In genomic region chr11:87092567-87092966, GRCh38 we compare ENCODE assay signal across 18 cellular contexts.
"Had no signal": no experiment of that assay in that cellular context is flagged by ENCODE, and none has a peak within 500 bp of the region (broad histone marks: within the 10 kb centered on the region; RNA-seq: fewer than 3 reads in every experiment).

No MANE protein-coding gene starts in this region.

- ATAC-seq: left lobe of liver; mucosa of descending colon; naive thymus-derived CD8-positive, alpha-beta T cell; sciatic nerve; stimulated activated naive B cell treated with anti-CD40 and anti-IgM and Interleukin-4, amounts not matched to agents 10 μg/mL and 1 μg/mL and 100 μg/mL, for 72 hours; stimulated activated naive CD8-positive, alpha-beta T cell treated with anti-CD3 and anti-CD28 coated beads, Interleukin-15, amount 100 ng/mL, for 72 hours; upper lobe of right lung had no signal

- H3K27ac ChIP-seq: dorsolateral prefrontal cortex, esophagus muscularis mucosa, neutrophil, testis, tibial nerve, upper lobe of right lung, vagina had no signal

- H3K4me1 ChIP-seq: esophagus muscularis mucosa, testis, tibial nerve, upper lobe of right lung, vagina had no signal

- H3K27me3 ChIP-seq: dorsolateral prefrontal cortex, esophagus muscularis mucosa, neutrophil, testis, tibial nerve, upper lobe of right lung, vagina had no signal

- H3K4me3 Mint-ChIP-seq: naive thymus-derived CD8-positive, alpha-beta T cell; stimulated activated naive B cell treated with anti-CD40 and anti-IgM and Interleukin-4, amounts not matched to agents 10 μg/mL and 1 μg/mL and 100 μg/mL, for 72 hours; stimulated activated naive CD8-positive, alpha-beta T cell treated with anti-CD3 and anti-CD28 coated beads, Interleukin-15, amount 100 ng/mL, for 72 hours had no signal

- H3K36me3 ChIP-seq: neutrophil, upper lobe of right lung had no signal

- H3K4me3 ChIP-seq: dorsolateral prefrontal cortex, esophagus muscularis mucosa, mucosa of descending colon, testis, tibial nerve, upper lobe of right lung, vagina had no signal

- H3K9me3 ChIP-seq: testis, vagina had no signal

- H3K27ac Mint-ChIP-seq: naive thymus-derived CD8-positive, alpha-beta T cell; stimulated activated naive B cell treated with anti-CD40 and anti-IgM and Interleukin-4, amounts not matched to agents 10 μg/mL and 1 μg/mL and 100 μg/mL, for 72 hours; stimulated activated naive CD8-positive, alpha-beta T cell treated with anti-CD3 and anti-CD28 coated beads, Interleukin-15, amount 100 ng/mL, for 72 hours had no signal

- H3K27me3 Mint-ChIP-seq: naive thymus-derived CD8-positive, alpha-beta T cell; stimulated activated naive B cell treated with anti-CD40 and anti-IgM and Interleukin-4, amounts not matched to agents 10 μg/mL and 1 μg/mL and 100 μg/mL, for 72 hours; stimulated activated naive CD8-positive, alpha-beta T cell treated with anti-CD3 and anti-CD28 coated beads, Interleukin-15, amount 100 ng/mL, for 72 hours had no signal

- DNase-seq: cortex of kidney; dorsolateral prefrontal cortex; effector CD8-positive, alpha-beta T cell; mucosa of descending colon; naive thymus-derived CD8-positive, alpha-beta T cell; posterior cingulate gyrus; stimulated activated CD4-positive, alpha-beta T cell treated with anti-CD3 and anti-CD28 coated beads, Interleukin-2, amount 100 ng/mL, for 24 hours; stimulated activated CD4-positive, alpha-beta T cell treated with anti-CD3 and anti-CD28 coated beads, Interleukin-4, amount 100 ng/mL, for 4 hours; stimulated activated naive B cell treated with anti-CD40 and anti-IgM and Interleukin-4, amounts not matched to agents 10 μg/mL and 1 μg/mL and 100 μg/mL, for 72 hours; stimulated activated naive CD8-positive, alpha-beta T cell treated with anti-CD3 and anti-CD28 coated beads, Interleukin-15, amount 100 ng/mL, for 72 hours; testis; upper lobe of right lung had no signal
